In the genomic region with DNA sequence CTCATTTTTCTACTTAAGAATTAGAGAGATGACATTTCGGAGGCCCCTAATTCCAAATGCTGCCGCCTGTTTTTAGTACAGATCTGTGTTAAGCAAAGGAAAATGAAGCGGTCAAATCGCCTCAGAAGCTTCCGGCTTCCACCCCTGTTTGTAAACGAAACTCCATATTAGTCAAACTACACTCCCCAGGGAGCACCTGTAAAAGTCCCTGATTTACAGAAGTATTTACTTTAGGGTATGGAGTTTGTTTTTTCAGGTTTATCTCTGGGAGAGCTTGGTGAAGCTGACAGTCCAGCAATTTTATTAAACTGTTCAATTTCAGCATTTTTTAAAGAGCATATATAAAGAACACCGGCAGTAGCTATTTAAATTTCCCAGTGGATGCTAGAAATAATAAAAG, we compare ENCODE assay signal across 20 cellular contexts.
A peak's percentile ranks its signal among the peaks of the same experiment; 100 is the strongest.
DNase-seq lines count a peak whose midpoint lies in the region; ATAC-seq lines count a peak whose summit lies in the region.
"Had no signal": no experiment of that assay in that cellular context is flagged by ENCODE, and none has a peak within 500 bp of the region (broad histone marks: within the 10 kb centered on the region; RNA-seq: fewer than 3 reads in every experiment).

No MANE protein-coding gene starts in this region.

- H3K79me1 ChIP-seq in mesenchymal stem cell (replicated peaks; ENCODE audit: low read length, poor library complexity, severe bottlenecking): no peaks in the 10 kb centered on the region

- no peak overlapping the region for H3K23ac ChIP-seq in mesenchymal stem cell (ENCODE audit: low read length in 2 of 2)

- WGBS in mesenchymal stem cell: 89% methylated on average over 6 of the region's 7 CpGs

- H3K9ac ChIP-seq in mesenchymal stem cell (ENCODE audit: low read length): no peak overlapping the region
- H3K9ac ChIP-seq: BLaER1 treated with 17β-estradiol and CSF1 and Interleukin-3, amounts not matched to agents 10 nM and 100 nM had no signal

- no peak overlapping the region for H2AK5ac ChIP-seq in mesenchymal stem cell (ENCODE audit: low read length, severe bottlenecking)

- no peak overlapping the region for H3K14ac ChIP-seq in mesenchymal stem cell (ENCODE audit: low read length in 2 of 2)

- H3K27ac ChIP-seq in mesenchymal stem cell (ENCODE audit: low read length, poor library complexity, severe bottlenecking): no peak overlapping the region
- H3K27ac ChIP-seq: BLaER1 treated with 17β-estradiol and CSF1 and Interleukin-3, amounts not matched to agents 10 nM and 100 nM; SJCRH30 had no signal

- H3K36me3 ChIP-seq in mesenchymal stem cell (ENCODE audit: control insufficient read depth in 1 of 2, insufficient read depth in 2 of 2, low read depth in 1 of 2, low read length in 2 of 2): no peaks in the 10 kb centered on the region
- H3K36me3 ChIP-seq: BLaER1 treated with 17β-estradiol and CSF1 and Interleukin-3, amounts not matched to agents 10 nM and 100 nM; SJCRH30 had no signal

- H2BK12ac ChIP-seq in mesenchymal stem cell (ENCODE audit: low read length in 2 of 2): no peak overlapping the region

- H3K4me1 ChIP-seq in mesenchymal stem cell (ENCODE audit: control insufficient read depth, insufficient read depth, low read depth, low read length): peaks cover 2% of the 10 kb centered on the region
- H3K4me1 ChIP-seq: SJCRH30 had no signal

- no peaks in the 10 kb centered on the region for H3K27me3 ChIP-seq in mesenchymal stem cell (ENCODE audit: control insufficient read depth in 1 of 2, insufficient read depth in 1 of 2, low read length in 2 of 2)
- H3K27me3 ChIP-seq: BLaER1 treated with 17β-estradiol and CSF1 and Interleukin-3, amounts not matched to agents 10 nM and 100 nM; SJCRH30 had no signal

- H2BK120ac ChIP-seq in mesenchymal stem cell (ENCODE audit: low read depth, low read length): no peak overlapping the region

- peak; percentile 73 for ATAC-seq in GM21529 (IDR thresholded peaks at IDR 0.05; ENCODE audit: unreplicated experiment)
- ATAC-seq: HCT116, HepG2 had no signal

- no peak overlapping the region for H2BK5ac ChIP-seq in mesenchymal stem cell (ENCODE audit: low read depth, low read length, poor library complexity, severe bottlenecking)

- peak overlapping the region; percentile 34 for H3K4me2 ChIP-seq in mesenchymal stem cell (ENCODE audit: low read length, poor library complexity, severe bottlenecking)
- H3K4me2 ChIP-seq: BLaER1 treated with 17β-estradiol and CSF1 and Interleukin-3, amounts not matched to agents 10 nM and 100 nM had no signal

- H3K4ac ChIP-seq in mesenchymal stem cell (ENCODE audit: low read depth in 1 of 2, low read length in 2 of 2): no peak overlapping the region

- H3K9me3 ChIP-seq in mesenchymal stem cell (ENCODE audit: control insufficient read depth, low read length): no peaks in the 10 kb centered on the region
- H3K9me3 ChIP-seq: SJCRH30 had no signal

- peak in 2 of 3 experiments; percentile 27 to 54 for DNase-seq in NCI-H1417 (lab: John Stamatoyannopoulos, UW)
- no peak for DNase-seq in NCI-H1417 treated with DMSO at 0.1 percent for 48 hours (lab: John Stamatoyannopoulos, UW)
- DNase-seq in NCI-H146 (lab: John Stamatoyannopoulos, UW): peak; percentile 58
- no peak for DNase-seq in mesenchymal stem cell
- no peak for DNase-seq in stimulated activated CD4-positive, alpha-beta T cell treated with anti-CD3 and anti-CD28 coated beads, Interleukin-4, amount 100 ng/mL, for 1 hour
- no peak for DNase-seq in central memory CD4-positive, alpha-beta T cell
- no peak for DNase-seq in NCI-H1436 treated with DMSO at 0.1 percent for 48 hours (lab: John Stamatoyannopoulos, UW)
- DNase-seq: DMS 273 treated with DMSO at 0.1 percent for 48 hours; Karpas-422; NCI-H1694 treated with DMSO at 0.1 percent for 48 hours; NCI-H2171; NCI-H524 treated with DMSO at 0.1 percent for 48 hours; NK-92 treated with Interleukin-12 subunit alpha and Interleukin-12 subunit beta, amount 100 ng/mL, for 24 hours; OCI-M1; RPMI8226; SJCRH30 had no signal

- H3K18ac ChIP-seq in mesenchymal stem cell (ENCODE audit: low read depth in 1 of 2, low read length in 2 of 2): no peak overlapping the region

- H2BK15ac ChIP-seq in mesenchymal stem cell (ENCODE audit: low read depth, poor library complexity, severe bottlenecking): no peak overlapping the region

- H4K8ac ChIP-seq in mesenchymal stem cell (ENCODE audit: low read length): no peak overlapping the region

- H3K4me3 ChIP-seq in mesenchymal stem cell (ENCODE audit: insufficient read depth in 1 of 2, low read depth in 1 of 2, low read length in 2 of 2): no peak overlapping the region
- H3K4me3 ChIP-seq: BLaER1 treated with 17β-estradiol and CSF1 and Interleukin-3, amounts not matched to agents 10 nM and 100 nM; SJCRH30 had no signal

- H2AFZ ChIP-seq in mesenchymal stem cell (ENCODE audit: low read depth, low read length): no peak overlapping the region

- H4K91ac ChIP-seq in mesenchymal stem cell (ENCODE audit: low read length): no peak overlapping the region

Comparison
In these comparisons a context has a peak if more than half of its experiments do, and no peak if none do; other contexts are left out.
1. DNase-seq: peak in NCI-H1417 (2 of 3) and NCI-H146 (single experiment); none in NCI-H1417 treated with DMSO at 0.1 percent for 48 hours (single experiment), mesenchymal stem cell (single experiment), stimulated activated CD4-positive, alpha-beta T cell treated with anti-CD3 and anti-CD28 coated beads, Interleukin-4, amount 100 ng/mL, for 1 hour (single experiment), central memory CD4-positive, alpha-beta T cell (single experiment) and NCI-H1436 treated with DMSO at 0.1 percent for 48 hours (single experiment).